In genomic region chrX:39836802-39837420, GRCh38 we compare ENCODE assay signal across 1 cellular context.
TF ChIP-seq lines count a peak whose summit lies in the region.

No MANE protein-coding gene starts in this region.

TF ChIP-seq in H1, 55 proteins besides CTCF, POLR2A, EP300 and RAD21 (continued from another document):
- TF ChIP-seq CHD2 (IDR thresholded peaks at IDR 0.05; ENCODE audit: low read length) = no peak
